Comparison of ENCODE assay signal across 8 cellular contexts in genomic region chr6:83707829-83708545, GRCh38. TPM values are rescaled to one million over a fixed set of nuclear protein-coding genes. Genes with fewer than 3 reads are reported as not detected.
DNase-seq lines count a peak whose midpoint lies in the region; ATAC-seq and TF ChIP-seq lines count a peak whose summit lies in the region.

No MANE protein-coding gene starts in this region.

- H3K4me1 ChIP-seq in ACC112 (ENCODE audit: control insufficient read depth, insufficient read depth, low read length, unreplicated experiment): no peaks in the 10 kb centered on the region
- no peaks in the 10 kb centered on the region for H3K4me1 ChIP-seq in mesodermal cell (ENCODE audit: control insufficient read depth, insufficient read depth, low read length, poor library complexity, severe bottlenecking)

- peak; percentile 32 for ATAC-seq in HG02759 (IDR thresholded peaks at IDR 0.05; ENCODE audit: unreplicated experiment)
- ATAC-seq in left colon: no peak

- H2AFZ ChIP-seq in ACC112 (ENCODE audit: low read length, unreplicated experiment): peak overlapping the region; percentile 66

- H3K4me3 ChIP-seq in ACC112 (ENCODE audit: low read depth, low read length) (peak overlapping the region; percentile 74), coronary artery (peak overlapping the region; percentile 79), mesodermal cell (ENCODE audit: extremely low read depth, insufficient read depth, low read length, poor library complexity, severe bottlenecking) (peak overlapping the region; percentile 53)

- H3K9me3 ChIP-seq in mesodermal cell (ENCODE audit: control insufficient read depth, low read length): no peaks in the 10 kb centered on the region

- DNase-seq in coronary artery (ENCODE audit: low spot score) (no peak), left colon (no peak), DMS153 treated with DMSO at 0.1 percent for 48 hours (lab: John Stamatoyannopoulos, UW; ENCODE audit: unreplicated experiment) (no peak), GF-D8 (lab: John Stamatoyannopoulos, UW) (no peak)
- no peak for DNase-seq in central memory CD4-positive, alpha-beta T cell

- WGBS in mesodermal cell (ENCODE audit: insufficient coverage in 2 of 2), 2 experiments: 1 to 2% methylated on average over 34 to 39 of the region's 53 CpGs

- TF ChIP-seq CTCF in coronary artery (IDR thresholded peaks at IDR 0.05): no peak

- H3K27me3 ChIP-seq in ACC112 (ENCODE audit: insufficient read depth, low read length): peaks cover 79% of the 10 kb centered on the region

- H3K36me3 ChIP-seq in ACC112 (ENCODE audit: insufficient read depth, low read length) (no peaks in the 10 kb centered on the region), mesodermal cell (ENCODE audit: control insufficient read depth, insufficient read depth, low read length) (no peaks in the 10 kb centered on the region)

- H3K79me2 ChIP-seq in ACC112 (ENCODE audit: control insufficient read depth, insufficient read depth, low read length, unreplicated experiment): no peaks in the 10 kb centered on the region

- no peak overlapping the region for H3K27ac ChIP-seq in ACC112 (ENCODE audit: low read depth, low read length)
- H3K27ac ChIP-seq in coronary artery: no peak overlapping the region
- no peak overlapping the region for H3K27ac ChIP-seq in mesodermal cell (ENCODE audit: low read depth, low read length, severe bottlenecking)

- intact Hi-C loops in left colon (cut with DNase I, micrococcal nuclease): no loop called here

RNA-seq across cellular contexts. Expression of gene SNAP91, which starts 0.9 kb away (rescaled TPM):
- 1.1 TPM for polyA plus RNA-seq in mesodermal cell (2013, experiment 1 of 2)
- polyA plus RNA-seq in mesodermal cell (2013, experiment 2 of 2): 0.61 TPM
- total RNA-seq in left colon: under 1 TPM; 0.24 to 0.25 TPM
